ENCODE assay signal across 21 cellular contexts in the genomic region with DNA sequence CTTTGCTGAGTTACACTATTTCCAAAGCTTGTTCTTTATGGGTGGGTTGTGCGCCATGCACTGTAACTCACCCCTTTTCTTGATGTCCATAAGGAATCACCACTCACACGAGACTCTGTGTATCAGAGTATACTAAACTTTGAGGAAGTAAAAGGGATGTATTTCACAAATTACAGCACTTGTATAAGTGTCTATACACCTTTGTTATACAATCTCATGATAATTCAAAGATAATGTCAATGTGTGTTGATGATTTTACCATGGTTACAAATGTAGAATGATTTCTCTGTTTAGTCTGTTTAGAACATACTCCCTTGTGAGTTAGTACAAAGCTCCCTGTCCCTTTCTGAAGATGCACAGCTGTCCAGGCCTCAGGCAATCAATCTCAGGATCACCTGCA.
DNase-seq lines count a peak whose midpoint lies in the region; ATAC-seq lines count a peak whose summit lies in the region.
"Had no signal": no experiment of that assay in that cellular context is flagged by ENCODE, and none has a peak within 500 bp of the region (broad histone marks: within the 10 kb centered on the region; RNA-seq: fewer than 3 reads in every experiment).

No MANE protein-coding gene starts in this region.

- peak; percentile 36 for DNase-seq in NCI-H82 (lab: John Stamatoyannopoulos, UW)
- DNase-seq in NCI-H82 treated with DMSO at 0.1 percent for 48 hours (lab: John Stamatoyannopoulos, UW; ENCODE audit: unreplicated experiment), result no peak
- no peak for DNase-seq in left colon
- DNase-seq: 8988T; ACHN; BE2C; C1 segment of cervical spinal cord; CD4-positive, alpha-beta memory T cell; CD4-positive, CD25-positive, alpha-beta regulatory T cell; CD8-positive, alpha-beta memory T cell; COR-L47; DMS 273 treated with DMSO at 0.1 percent for 48 hours; DMS153; DMS53; DMS79; DND-41; EL; GDM1 had no signal

- ATAC-seq in left colon, result peak; percentile 56
- no peak for ATAC-seq in HG02938 (IDR thresholded peaks at IDR 0.05; ENCODE audit: unreplicated experiment)
- no peak for ATAC-seq in HG03108 (IDR thresholded peaks at IDR 0.05; ENCODE audit: unreplicated experiment)
- ATAC-seq: GM12878 had no signal

- intact Hi-C loops in left colon (cut with DNase I, micrococcal nuclease), result no loop called here
